In the genomic region with DNA sequence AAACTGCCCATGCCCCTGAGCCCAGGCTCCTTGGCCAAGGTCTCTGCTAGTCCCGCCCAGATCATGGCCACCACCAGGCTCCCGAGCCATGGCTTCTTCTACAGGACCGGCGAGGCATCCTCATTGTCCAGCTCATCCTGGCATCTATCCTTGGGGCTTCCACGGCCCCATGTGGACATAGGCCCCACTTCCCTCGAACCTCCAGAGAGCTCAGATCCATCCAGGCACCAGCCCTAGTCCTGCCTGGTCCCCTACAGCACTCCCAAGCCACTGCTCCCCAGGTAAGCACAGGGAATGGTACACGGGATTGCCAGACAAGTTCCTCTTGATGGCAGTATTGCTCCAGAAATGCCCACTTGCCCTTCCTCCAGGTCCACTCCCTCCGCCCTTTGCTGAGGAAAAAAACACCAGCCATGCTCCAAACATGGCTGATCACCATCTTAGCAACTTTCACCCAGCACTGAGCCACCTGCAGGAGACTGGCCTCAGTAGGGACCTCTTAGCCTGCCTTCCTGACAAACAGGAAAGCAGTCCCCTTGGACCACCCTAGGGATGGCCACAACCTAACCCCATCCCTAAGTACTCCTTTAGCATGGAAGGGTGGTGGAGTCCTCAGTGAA, we compare ENCODE assay signal across 10 cellular contexts.
DNase-seq lines count a peak whose midpoint lies in the region; ATAC-seq and TF ChIP-seq lines count a peak whose summit lies in the region.
"Had no signal": no experiment of that assay in that cellular context is flagged by ENCODE, and none has a peak within 500 bp of the region (broad histone marks: within the 10 kb centered on the region; RNA-seq: fewer than 3 reads in every experiment).

No MANE protein-coding gene starts in this region.

- TF ChIP-seq CTCF in right atrium auricular region (IDR thresholded peaks at IDR 0.05) (peak in 1 of 2 donors; percentile 33), tibial artery (IDR thresholded peaks at IDR 0.05) (no peak)

- H3K27me3 ChIP-seq in right atrium auricular region (no peaks in the 10 kb centered on the region), tibial artery (no peaks in the 10 kb centered on the region)

- ATAC-seq in HG03060 (IDR thresholded peaks at IDR 0.05; ENCODE audit: low read depth, unreplicated experiment): peak; percentile 66
- ATAC-seq in esophagus mucosa: peak; percentile 50
- no peak for ATAC-seq in natural killer cell treated with Interleukin-12 subunit alpha and Interleukin-12 subunit beta and Interleukin-15 and Interleukin-18, amount 100 ng/mL, for 72 hours

- H3K4me3 ChIP-seq in right atrium auricular region: no peak overlapping the region
- H3K4me3 ChIP-seq in tibial artery: no peak overlapping the region
- H3K4me3 ChIP-seq: thoracic aorta had no signal

- no peaks in the 10 kb centered on the region for H3K4me1 Mint-ChIP-seq in natural killer cell treated with Interleukin-12 subunit alpha and Interleukin-12 subunit beta and Interleukin-15 and Interleukin-18, amount 100 ng/mL, for 72 hours (ENCODE audit: low read depth in 2 of 2)

- H3K27me3 Mint-ChIP-seq in natural killer cell treated with Interleukin-12 subunit alpha and Interleukin-12 subunit beta and Interleukin-15 and Interleukin-18, amount 100 ng/mL, for 72 hours: peaks cover 0 to 2% of the 10 kb centered on the region in 2 donors

- no peaks in the 10 kb centered on the region for H3K9me3 Mint-ChIP-seq in natural killer cell treated with Interleukin-12 subunit alpha and Interleukin-12 subunit beta and Interleukin-15 and Interleukin-18, amount 100 ng/mL, for 72 hours

- H3K27ac Mint-ChIP-seq in natural killer cell treated with Interleukin-12 subunit alpha and Interleukin-12 subunit beta and Interleukin-15 and Interleukin-18, amount 100 ng/mL, for 72 hours: no peak overlapping the region

- H3K9me3 ChIP-seq in right atrium auricular region: no peaks in the 10 kb centered on the region
- H3K9me3 ChIP-seq in tibial artery: no peaks in the 10 kb centered on the region
- H3K9me3 ChIP-seq: thoracic aorta had no signal

- no peaks in the 10 kb centered on the region for H3K36me3 Mint-ChIP-seq in natural killer cell treated with Interleukin-12 subunit alpha and Interleukin-12 subunit beta and Interleukin-15 and Interleukin-18, amount 100 ng/mL, for 72 hours
- H3K36me3 Mint-ChIP-seq: CD8-positive, alpha-beta memory T cell had no signal

- H3K4me1 ChIP-seq in right atrium auricular region (peaks cover 0 to 5% of the 10 kb centered on the region in 2 donors), tibial artery (peaks cover 0 to 3% (median 0%) of the 10 kb centered on the region in 4 donors)

- no peak overlapping the region for H3K4me3 Mint-ChIP-seq in natural killer cell treated with Interleukin-12 subunit alpha and Interleukin-12 subunit beta and Interleukin-15 and Interleukin-18, amount 100 ng/mL, for 72 hours

- H3K27ac ChIP-seq in right atrium auricular region (no peak overlapping the region), substantia nigra (ENCODE audit: low read depth, low read length, poor library complexity, severe bottlenecking) (no peak overlapping the region), tibial artery (no peak overlapping the region)
- H3K27ac ChIP-seq: thoracic aorta had no signal

- DNase-seq in cardiac septum (ENCODE audit: low spot score) (peak; percentile 79), right atrium auricular region (ENCODE audit: low spot score) (no peak), NCI-H69 (lab: John Stamatoyannopoulos, UW) (peak; percentile 72), substantia nigra (lab: John Stamatoyannopoulos, UW) (peak in 40 of 49 donors; percentile 0 to 84 (median 51)), tibial artery (no peak)
- DNase-seq in natural killer cell treated with Interleukin-12 subunit alpha and Interleukin-12 subunit beta and Interleukin-15 and Interleukin-18, amount 100 ng/mL, for 72 hours (ENCODE audit: low spot score): no peak

- intact Hi-C loops in cardiac septum (cut with DNase I) (loop anchor here (10.0 kb wide), 1 partner anchor 46 kb away; no protein-coding TSS in a partner anchor), tibial artery (cut with DNase I; ENCODE audit: low total_unique reads) (no loop called here)

- H3K36me3 ChIP-seq in right atrium auricular region (no peaks in the 10 kb centered on the region), tibial artery (no peaks in the 10 kb centered on the region)
- H3K36me3 ChIP-seq: thoracic aorta had no signal

Comparison
In these comparisons a context has a peak if more than half of its experiments do, and no peak if none do; other contexts are left out.
1. DNase-seq: peak in cardiac septum (single experiment), NCI-H69 (single experiment) and substantia nigra (40 of 49); none in right atrium auricular region (single experiment), natural killer cell treated with Interleukin-12 subunit alpha and Interleukin-12 subunit beta and Interleukin-15 and Interleukin-18, amount 100 ng/mL, for 72 hours (single experiment) and tibial artery (0 of 2).
2. ATAC-seq: peak in HG03060 (single experiment) and esophagus mucosa (single experiment); none in natural killer cell treated with Interleukin-12 subunit alpha and Interleukin-12 subunit beta and Interleukin-15 and Interleukin-18, amount 100 ng/mL, for 72 hours (0 of 2).